In genomic region chr19:38849147-38849745, GRCh38 we compare ENCODE assay signal across 8 cellular contexts. TPM values are rescaled to one million over a fixed set of nuclear protein-coding genes. Genes with fewer than 3 reads are reported as not detected.
A peak's percentile ranks its signal among the peaks of the same experiment; 100 is the strongest.
DNase-seq lines count a peak whose midpoint lies in the region; ATAC-seq and TF ChIP-seq lines count a peak whose summit lies in the region.

No MANE protein-coding gene starts in this region.

- no peaks in the 10 kb centered on the region for H3K9me3 ChIP-seq in Peyer's patch
- H3K9me3 ChIP-seq in esophagus muscularis mucosa = no peaks in the 10 kb centered on the region
- H3K9me3 ChIP-seq in muscle layer of duodenum (ENCODE audit: control insufficient read depth in 1 of 2, low read length in 2 of 2) = no peaks in the 10 kb centered on the region

- H3K4me1 ChIP-seq in Peyer's patch (peaks cover 0 to 26% (median 22%) of the 10 kb centered on the region in 4 donors), esophagus muscularis mucosa (peaks cover 45 to 71% (median 62%) of the 10 kb centered on the region in 4 donors), muscle layer of duodenum (ENCODE audit: control insufficient read depth in 1 of 2, insufficient read depth in 2 of 2, low read length in 2 of 2) (peaks cover 12 to 45% of the 10 kb centered on the region in 2 donors)

- H3K27ac ChIP-seq in Peyer's patch (peak overlapping the region; percentile 100), esophagus muscularis mucosa (replicated peaks in 1 of 4) (peak overlapping the region; percentile 100), muscle layer of duodenum (ENCODE audit: low read length) (peak overlapping the region; percentile 93)

- intact Hi-C loops in esophagus muscularis mucosa (cut with DNase I) = loop anchor here (5.0 kb wide), 1 partner anchor 202 kb away; the partner anchor contains the start of gene ACTN4

- no peaks in the 10 kb centered on the region for H3K27me3 Mint-ChIP-seq in activated T-cell treated with anti-CD3 and anti-CD28 coated beads, Interleukin-2, amount 50 U/mL, for 72 hours (ENCODE audit: low read depth)

- H3K4me3 ChIP-seq in Peyer's patch = peak overlapping the region; percentile 80 to 100 (median 97)
- peak overlapping the region; percentile 82 to 98 (median 94) for H3K4me3 ChIP-seq in esophagus muscularis mucosa
- H3K4me3 ChIP-seq in muscle layer of duodenum (ENCODE audit: low read depth in 1 of 2, low read length in 2 of 2) = peak overlapping the region; percentile 78 to 80

- no peaks in the 10 kb centered on the region for H3K9me3 Mint-ChIP-seq in activated T-cell treated with anti-CD3 and anti-CD28 coated beads, Interleukin-2, amount 50 U/mL, for 72 hours

- H3K27me3 ChIP-seq in Peyer's patch (no peaks in the 10 kb centered on the region), esophagus muscularis mucosa (no peaks in the 10 kb centered on the region), muscle layer of duodenum (ENCODE audit: low read depth, low read length) (no peaks in the 10 kb centered on the region)

- peaks cover 24 to 46% of the 10 kb centered on the region in 2 donors for H3K36me3 Mint-ChIP-seq in activated T-cell treated with anti-CD3 and anti-CD28 coated beads, Interleukin-2, amount 50 U/mL, for 72 hours (ENCODE audit: insufficient read depth in 2 of 2)

- peak overlapping the region; percentile 99 for H3K27ac Mint-ChIP-seq in activated T-cell treated with anti-CD3 and anti-CD28 coated beads, Interleukin-2, amount 50 U/mL, for 72 hours

- WGBS in esophagus muscularis mucosa = 0% methylated on average over 3 of the region's 57 CpGs

- TF ChIP-seq CTCF in Peyer's patch (IDR thresholded peaks at IDR 0.05) = peak in 1 of 6 experiments; percentile 5
- TF ChIP-seq CTCF in esophagus muscularis mucosa (IDR thresholded peaks at IDR 0.05) = peak in 1 of 3 experiments; percentile 46

- H3K4me3 Mint-ChIP-seq in activated T-cell treated with anti-CD3 and anti-CD28 coated beads, Interleukin-2, amount 50 U/mL, for 72 hours = peak overlapping the region; percentile 85 to 97

- TF ChIP-seq POLR2A in Peyer's patch (IDR thresholded peaks at IDR 0.05) = no peak
- no peak for TF ChIP-seq POLR2A in esophagus muscularis mucosa (IDR thresholded peaks at IDR 0.05; ENCODE audit: low read depth)

- TF ChIP-seq EP300 in esophagus muscularis mucosa (IDR thresholded peaks at IDR 0.05) = no peak

- ATAC-seq in GM21528 (IDR thresholded peaks at IDR 0.05; ENCODE audit: low FRiP score, unreplicated experiment) = peak; percentile 19
- peak; percentile 27 to 31 for ATAC-seq in activated T-cell treated with anti-CD3 and anti-CD28 coated beads, Interleukin-2, amount 50 U/mL, for 72 hours (replicated peaks in 1 of 2)

- peaks cover 63% of the 10 kb centered on the region for H3K4me1 Mint-ChIP-seq in activated T-cell treated with anti-CD3 and anti-CD28 coated beads, Interleukin-2, amount 50 U/mL, for 72 hours (ENCODE audit: low read depth)

- H3K36me3 ChIP-seq in Peyer's patch (peaks cover 0 to 36% (median 5%) of the 10 kb centered on the region in 3 donors), esophagus muscularis mucosa (peaks cover 32 to 40% (median 37%) of the 10 kb centered on the region in 4 donors), muscle layer of duodenum (ENCODE audit: control insufficient read depth in 1 of 2, insufficient read depth in 2 of 2, low read length in 2 of 2) (peaks cover 27 to 36% of the 10 kb centered on the region in 2 donors)

- DNase-seq in CD1c-positive myeloid dendritic cell (ENCODE audit: extremely low spot score) = peak; percentile 100
- peak; percentile 88 to 94 for DNase-seq in Kasumi-1 (lab: John Stamatoyannopoulos, UW)
- peak; percentile 96 to 98 (median 96) for DNase-seq in Peyer's patch
- peak; percentile 98 to 99 for DNase-seq in activated T-cell treated with anti-CD3 and anti-CD28 coated beads, Interleukin-2, amount 50 U/mL, for 72 hours
- peak; percentile 99 for DNase-seq in esophagus muscularis mucosa (ENCODE audit: extremely low spot score)
- DNase-seq in stimulated activated CD8-positive, alpha-beta memory T cell treated with anti-CD3 and anti-CD28 coated beads, Interleukin-7, amount 100 ng/mL, for 1 hour (ENCODE audit: low read depth in 2 of 2) = peak; percentile 94 to 97

RNA-seq across cellular contexts. Expression of gene HNRNPL, which starts 0.5 kb away (rescaled TPM):
- total RNA-seq in Peyer's patch (100 to 1,000 TPM; 149 to 229 (median 186) TPM), esophagus muscularis mucosa (100 to 1,000 TPM; 126 to 202 (median 180) TPM)
- total RNA-seq in activated T-cell treated with anti-CD3 and anti-CD28 coated beads, Interleukin-2, amount 50 U/mL, for 72 hours = 100 to 1,000 TPM; 427 to 457 TPM

RNA-seq across cellular contexts. Expression of gene ECH1, which starts 17.7 kb away (rescaled TPM):
- total RNA-seq in Peyer's patch (100 to 1,000 TPM; 138 to 276 (median 156) TPM), esophagus muscularis mucosa (100 to 1,000 TPM; 117 to 188 (median 155) TPM)
- total RNA-seq in activated T-cell treated with anti-CD3 and anti-CD28 coated beads, Interleukin-2, amount 50 U/mL, for 72 hours = 100 to 1,000 TPM; 183 to 210 TPM

RNA-seq across cellular contexts. Expression of gene RINL, which starts 28.8 kb away (rescaled TPM):
- 10 to 100 TPM in 1 of 4 donors, 1 to 10 TPM in 3; 4.6 to 22.3 (median 7.2) TPM for total RNA-seq in Peyer's patch
- total RNA-seq in activated T-cell treated with anti-CD3 and anti-CD28 coated beads, Interleukin-2, amount 50 U/mL, for 72 hours = 100 to 1,000 TPM; 122 to 151 TPM
- 10 to 100 TPM in 1 of 4 donors, 1 to 10 TPM in 3; 4.6 to 10.4 (median 6.6) TPM for total RNA-seq in esophagus muscularis mucosa

RNA-seq across cellular contexts. Expression of gene LGALS4, which starts 36.5 kb away (rescaled TPM):
- total RNA-seq in Peyer's patch (1,000 to 10,000 TPM; 1,215 to 4,170 (median 2,579) TPM), esophagus muscularis mucosa (1 to 10 TPM in 1 of 4 donors, under 1 TPM in 2, not detected in 1; 0.42 to 2.9 (median 0.50) TPM)
- 1 to 10 TPM; 2.3 to 4.1 TPM for total RNA-seq in activated T-cell treated with anti-CD3 and anti-CD28 coated beads, Interleukin-2, amount 50 U/mL, for 72 hours

RNA-seq across cellular contexts. Expression of gene SIRT2, which starts 50.2 kb away (rescaled TPM):
- total RNA-seq in Peyer's patch = 10 to 100 TPM; 40.4 to 90.9 (median 78.6) TPM
- 10 to 100 TPM; 38.2 to 40.7 TPM for total RNA-seq in activated T-cell treated with anti-CD3 and anti-CD28 coated beads, Interleukin-2, amount 50 U/mL, for 72 hours
- total RNA-seq in esophagus muscularis mucosa = 100 to 1,000 TPM in 1 of 4 donors, 10 to 100 TPM in 3; 72.7 to 114 (median 95.0) TPM

Comparison
In these comparisons a context has a peak if more than half of its experiments do, and no peak if none do; other contexts are left out.
1. Peak in every context shown above with its lines: DNase-seq, ATAC-seq, H3K4me3 ChIP-seq and H3K27ac ChIP-seq.
2. RNA of gene RINL, which starts 28.8 kb away (total RNA-seq): 122 to 151 TPM in activated T-cell treated with anti-CD3 and anti-CD28 coated beads, Interleukin-2, amount 50 U/mL, for 72 hours; 4.6 to 22.3 TPM in Peyer's patch and 4.6 to 10.4 TPM in esophagus muscularis mucosa; every median in the first group is over 4 times any median in the second.